ENCODE assay signal across 29 cellular contexts in the genomic region with DNA sequence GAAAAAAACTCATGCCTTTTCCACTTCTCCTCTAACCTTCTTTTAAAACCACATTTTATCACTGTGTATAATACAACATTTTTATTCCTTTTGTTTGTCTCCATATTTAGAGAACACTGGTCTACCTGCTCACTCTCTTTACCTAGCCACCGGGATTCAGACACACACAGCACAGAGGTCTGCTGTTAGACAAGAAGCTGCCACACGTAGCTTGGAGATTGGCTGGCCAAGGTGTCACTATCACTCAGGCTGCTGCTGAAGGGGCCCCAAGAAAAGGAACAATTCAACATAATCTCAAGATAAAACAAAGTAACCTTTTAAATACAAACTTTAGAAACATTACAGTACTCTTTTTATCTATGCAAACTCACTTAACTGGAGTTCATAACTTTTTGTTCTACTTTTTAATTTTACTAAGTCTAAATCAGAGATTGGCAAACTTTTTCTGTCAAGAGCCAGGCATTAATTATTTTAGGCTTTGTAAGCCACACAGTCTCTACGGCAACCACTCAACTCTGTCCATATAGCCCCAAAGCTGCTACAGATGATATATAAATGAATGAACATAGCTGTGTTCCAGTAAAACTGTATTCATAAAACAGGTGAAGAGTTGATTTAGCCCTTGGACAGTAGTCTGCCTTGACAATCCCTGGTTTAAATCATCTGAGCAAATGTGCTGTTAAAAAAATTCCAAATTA. TPM values are rescaled to one million over a fixed set of nuclear protein-coding genes. Genes with fewer than 3 reads are reported as not detected.
DNase-seq lines count a peak whose midpoint lies in the region; ATAC-seq and TF ChIP-seq lines count a peak whose summit lies in the region.
"Had no signal": no experiment of that assay in that cellular context is flagged by ENCODE, and none has a peak within 500 bp of the region (broad histone marks: within the 10 kb centered on the region; RNA-seq: fewer than 3 reads in every experiment).

No MANE protein-coding gene starts in this region.

- TF ChIP-seq POLR2A in adrenal gland (IDR thresholded peaks at IDR 0.05) = no peak

- no peaks in the 10 kb centered on the region for H3K9me2 ChIP-seq in SK-N-SH

- H3K79me2 ChIP-seq in SK-N-SH (ENCODE audit: insufficient read depth) = peaks cover 86% of the 10 kb centered on the region

- H3K27me3 ChIP-seq in SK-N-SH (ENCODE audit: insufficient read depth) (no peaks in the 10 kb centered on the region), adrenal gland (no peaks in the 10 kb centered on the region)
- H3K27me3 ChIP-seq: dorsolateral prefrontal cortex, left lung, right atrium auricular region had no signal

- DNase-seq in SK-N-SH (no peak), adrenal gland (no peak), type B pancreatic cell (ENCODE audit: extremely low spot score, unreplicated experiment) (no peak), NCI-H1048 (lab: John Stamatoyannopoulos, UW) (no peak)
- DNase-seq: activated naive CD4-positive, alpha-beta T cell treated with anti-CD3 and anti-CD28 coated beads, Interleukin-2, amount 10 ng/mL, durations not matched to agents 7 days and 5 days; anterior cingulate cortex; caudate nucleus; DMS53; dorsolateral prefrontal cortex; GDM1; Karpas-422; left lung; naive thymus-derived CD4-positive, alpha-beta T cell; NCI-H1694; NCI-H526; ovary; RPMI8226; stimulated activated CD4-positive, alpha-beta T cell treated with anti-CD3 and anti-CD28 coated beads, Interleukin-12 subunit alpha, Interleukin-12 subunit beta, amount 100 ng/mL, for 4 hours; stimulated activated CD4-positive, alpha-beta T cell treated with anti-CD3 and anti-CD28 coated beads, Interleukin-4, amount 100 ng/mL, for 24 hours; stimulated activated naive B cell treated with anti-CD40 and anti-IgM and Interleukin-4, amounts not matched to agents 10 μg/mL and 1 μg/mL and 100 μg/mL, for 72 hours; WERI-Rb-1 had no signal

- H3K9me3 ChIP-seq in SK-N-SH (no peaks in the 10 kb centered on the region), adrenal gland (replicated peaks in 1 of 3) (no peaks in the 10 kb centered on the region), mesodermal cell (ENCODE audit: control insufficient read depth, low read length) (no peaks in the 10 kb centered on the region)
- H3K9me3 ChIP-seq: left lung, ovary, right atrium auricular region, thoracic aorta had no signal

- ATAC-seq in SK-N-SH treated with all-trans-retinoic acid at 6 μM for 48 hours = peak; percentile 51
- ATAC-seq in HG03139 (IDR thresholded peaks at IDR 0.05; ENCODE audit: unreplicated experiment) = no peak
- no peak for ATAC-seq in GM21529 (IDR thresholded peaks at IDR 0.05; ENCODE audit: unreplicated experiment)
- ATAC-seq: left lung; naive thymus-derived CD4-positive, alpha-beta T cell; stimulated activated naive B cell treated with anti-CD40 and anti-IgM and Interleukin-4, amounts not matched to agents 10 μg/mL and 1 μg/mL and 100 μg/mL, for 72 hours had no signal

- H3F3A ChIP-seq in SK-N-SH (replicated peaks; ENCODE audit: insufficient read depth) = peaks cover 44% of the 10 kb centered on the region

- H4K20me1 ChIP-seq in SK-N-SH (ENCODE audit: insufficient read depth) = no peaks in the 10 kb centered on the region

- no peak overlapping the region for H2AFZ ChIP-seq in SK-N-SH (ENCODE audit: low read depth)

- H3K4me1 Mint-ChIP-seq in type B pancreatic cell (ENCODE audit: unreplicated experiment) = peaks cover 5% of the 10 kb centered on the region
- H3K4me1 Mint-ChIP-seq: activated naive CD4-positive, alpha-beta T cell treated with anti-CD3 and anti-CD28 coated beads, Interleukin-2, amount 10 ng/mL, durations not matched to agents 7 days and 5 days had no signal

- no peak overlapping the region for H3K4me2 ChIP-seq in SK-N-SH

- H3K27ac Mint-ChIP-seq in type B pancreatic cell = peak overlapping the region; percentile 10
- H3K27ac Mint-ChIP-seq: activated naive CD4-positive, alpha-beta T cell treated with anti-CD3 and anti-CD28 coated beads, Interleukin-2, amount 10 ng/mL, durations not matched to agents 7 days and 5 days; naive thymus-derived CD4-positive, alpha-beta T cell; stimulated activated naive B cell treated with anti-CD40 and anti-IgM and Interleukin-4, amounts not matched to agents 10 μg/mL and 1 μg/mL and 100 μg/mL, for 72 hours had no signal

- H3K4me1 ChIP-seq in SK-N-SH (ENCODE audit: control insufficient read depth in 1 of 2, insufficient read depth in 2 of 2, low read depth in 1 of 2, low read length in 1 of 2) (peaks cover 0 to 34% of the 10 kb centered on the region in 2 experiments; a peak in 3 of 4 replicates), adrenal gland (replicated peaks in 1 of 2) (peaks cover 26 to 35% of the 10 kb centered on the region in 2 donors), mesodermal cell (ENCODE audit: control insufficient read depth, insufficient read depth, low read length, poor library complexity, severe bottlenecking) (peaks cover 27% of the 10 kb centered on the region)
- H3K4me1 ChIP-seq: right atrium auricular region had no signal

- no peak overlapping the region for H3K4me3 ChIP-seq in SK-N-SH (ENCODE audit: low read depth in 2 of 2, low read length in 1 of 2)
- no peak overlapping the region for H3K4me3 ChIP-seq in adrenal gland
- no peak overlapping the region for H3K4me3 ChIP-seq in mesodermal cell (ENCODE audit: extremely low read depth, insufficient read depth, low read length, poor library complexity, severe bottlenecking)
- H3K4me3 ChIP-seq: dorsolateral prefrontal cortex, left lung, ovary, right atrium auricular region, thoracic aorta had no signal

- no peak for TF ChIP-seq RAD21 in SK-N-SH (IDR thresholded peaks at IDR 0.05; ENCODE audit: low read length)

- TF ChIP-seq CTCF in SK-N-SH (IDR thresholded peaks at IDR 0.05) (no peak), adrenal gland (IDR thresholded peaks at IDR 0.05) (no peak), type B pancreatic cell (conservative IDR thresholded peaks at IDR 0.05) (no peak)

- no peaks in the 10 kb centered on the region for H3K27me3 Mint-ChIP-seq in type B pancreatic cell
- H3K27me3 Mint-ChIP-seq: activated naive CD4-positive, alpha-beta T cell treated with anti-CD3 and anti-CD28 coated beads, Interleukin-2, amount 10 ng/mL, durations not matched to agents 7 days and 5 days; naive thymus-derived CD4-positive, alpha-beta T cell; stimulated activated naive B cell treated with anti-CD40 and anti-IgM and Interleukin-4, amounts not matched to agents 10 μg/mL and 1 μg/mL and 100 μg/mL, for 72 hours had no signal

- H3K36me3 ChIP-seq in SK-N-SH (replicated peaks in 1 of 2; ENCODE audit: control insufficient read depth in 1 of 2, insufficient read depth in 2 of 2, low read length in 1 of 2) (peaks cover 26 to 54% of the 10 kb centered on the region in 2 experiments), adrenal gland (replicated peaks in 1 of 2) (peaks cover 0 to 4% of the 10 kb centered on the region in 2 donors), mesodermal cell (ENCODE audit: control insufficient read depth, insufficient read depth, low read length) (peaks cover 57% of the 10 kb centered on the region)
- H3K36me3 ChIP-seq: ovary, thoracic aorta had no signal

- POLR2A ChIA-PET in SK-N-SH (lab: Yijun Ruan, JAX) = no interaction called here

- CTCF ChIA-PET in SK-N-SH (lab: Yijun Ruan, JAX) = interaction anchor here (0.7 kb wide), 1 partner anchor 220 kb away, joined by 3 read pairs; no protein-coding TSS in a partner anchor

- H3K4me3 Mint-ChIP-seq in type B pancreatic cell = no peak overlapping the region
- H3K4me3 Mint-ChIP-seq: activated naive CD4-positive, alpha-beta T cell treated with anti-CD3 and anti-CD28 coated beads, Interleukin-2, amount 10 ng/mL, durations not matched to agents 7 days and 5 days; naive thymus-derived CD4-positive, alpha-beta T cell; stimulated activated naive B cell treated with anti-CD40 and anti-IgM and Interleukin-4, amounts not matched to agents 10 μg/mL and 1 μg/mL and 100 μg/mL, for 72 hours had no signal

- no peaks in the 10 kb centered on the region for H3K9me3 Mint-ChIP-seq in type B pancreatic cell
- H3K9me3 Mint-ChIP-seq: activated naive CD4-positive, alpha-beta T cell treated with anti-CD3 and anti-CD28 coated beads, Interleukin-2, amount 10 ng/mL, durations not matched to agents 7 days and 5 days; naive thymus-derived CD4-positive, alpha-beta T cell; stimulated activated naive B cell treated with anti-CD40 and anti-IgM and Interleukin-4, amounts not matched to agents 10 μg/mL and 1 μg/mL and 100 μg/mL, for 72 hours had no signal

- TF ChIP-seq EP300 in SK-N-SH (IDR thresholded peaks at IDR 0.05; ENCODE audit: borderline replicate concordance in 1 of 2, low read depth in 1 of 2, low read length in 1 of 2) = no peak

- peaks cover 35% of the 10 kb centered on the region for H3K36me3 Mint-ChIP-seq in type B pancreatic cell

- H3K27ac ChIP-seq in SK-N-SH (ENCODE audit: low read depth in 2 of 2, low read length in 1 of 2) = peak overlapping the region in 1 of 2 experiments; percentile 42; a peak in 2 of 4 replicates
- peak overlapping the region in 4 of 5 donors; percentile 5 to 63 (median 54) for H3K27ac ChIP-seq in adrenal gland
- peak overlapping the region; percentile 58 for H3K27ac ChIP-seq in mesodermal cell (ENCODE audit: low read depth, low read length, severe bottlenecking)
- H3K27ac ChIP-seq: 22Rv1, epithelial cell of prostate, left lung, ovary, right atrium auricular region, thoracic aorta, WERI-Rb-1 had no signal

- no peak overlapping the region; the same call in 1 of the 2 replicates for H3K9ac ChIP-seq in SK-N-SH

- intact Hi-C loops in adrenal gland (cut with DNase I) = no loop called here

- 92% methylated on average over 3 of the region's 3 CpGs for WGBS in SK-N-SH (ENCODE audit: low lambda C conversion rate)
- 46 to 57% (median 54%) methylated on average over 3 of the region's 3 CpGs for WGBS in adrenal gland, 4 donors
- WGBS in mesodermal cell (ENCODE audit: insufficient coverage in 2 of 2), 2 experiments = 51 to 79% methylated on average over 2 of the region's 3 CpGs

TF ChIP-seq in SK-N-SH, 30 proteins besides CTCF, POLR2A, EP300 and RAD21 (continues in another document):
- TF ChIP-seq, protein P1, sequence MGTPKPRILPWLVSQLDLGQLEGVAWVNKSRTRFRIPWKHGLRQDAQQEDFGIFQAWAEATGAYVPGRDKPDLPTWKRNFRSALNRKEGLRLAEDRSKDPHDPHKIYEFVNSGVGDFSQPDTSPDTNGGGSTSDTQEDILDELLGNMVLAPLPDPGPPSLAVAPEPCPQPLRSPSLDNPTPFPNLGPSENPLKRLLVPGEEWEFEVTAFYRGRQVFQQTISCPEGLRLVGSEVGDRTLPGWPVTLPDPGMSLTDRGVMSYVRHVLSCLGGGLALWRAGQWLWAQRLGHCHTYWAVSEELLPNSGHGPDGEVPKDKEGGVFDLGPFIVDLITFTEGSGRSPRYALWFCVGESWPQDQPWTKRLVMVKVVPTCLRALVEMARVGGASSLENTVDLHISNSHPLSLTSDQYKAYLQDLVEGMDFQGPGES (IDR thresholded peaks at IDR 0.05; ENCODE audit: low read depth, low read length) = no peak
- TF ChIP-seq POLR2AphosphoS5 (IDR thresholded peaks at IDR 0.05; ENCODE audit: low read depth, low read length) = no peak

RNA-seq across cellular contexts. Expression of a gene that starts 25.8 kb away (rescaled TPM):
- polyA plus RNA-seq in SK-N-SH (2012; rRNA removed) = 37.2 and 41.4 TPM in 2 replicates
- polyA plus RNA-seq in SK-N-SH (2012; cell fraction: cytosol; rRNA removed) = 51.6 and 77.8 TPM in 2 replicates
- 19.8 and 34.0 TPM in 2 replicates for polyA plus RNA-seq in SK-N-SH (2012; cell fraction: nucleus; rRNA removed)
- total RNA-seq in adrenal gland = 10 to 100 TPM; 46.5 to 81.8 (median 63.5) TPM
- polyA plus RNA-seq in adrenal gland = 10 to 100 TPM; 13.9 to 92.8 (median 29.8) TPM
- polyA plus RNA-seq in mesodermal cell (2013, experiment 1 of 2) = 62.1 TPM
- polyA plus RNA-seq in mesodermal cell (2013, experiment 2 of 2) = 73.6 TPM
- total RNA-seq in type B pancreatic cell (ENCODE audit: low replicate concordance) = 29.9 and 34.4 TPM in 2 replicates
